Comparison of ENCODE assay signal across 14 cellular contexts in the genomic region with DNA sequence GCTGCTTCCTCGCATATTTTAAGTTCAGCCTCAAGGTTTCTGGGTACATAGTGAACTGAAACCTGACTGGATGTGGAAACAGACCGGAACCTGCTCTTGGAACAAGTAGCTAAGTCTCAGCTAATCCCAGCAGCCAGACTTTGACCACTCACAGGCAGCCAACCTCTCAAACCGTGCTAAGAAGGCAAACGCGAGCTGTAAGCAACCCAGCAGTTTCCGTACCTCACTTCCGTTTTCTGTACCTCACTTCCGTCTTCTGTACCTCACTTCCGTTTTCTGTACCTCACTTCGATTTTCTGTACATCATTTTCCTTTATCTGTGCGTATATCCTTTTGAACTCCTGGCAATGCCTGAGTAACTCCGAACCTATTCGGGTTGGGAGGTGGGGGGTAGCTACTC.
DNase-seq lines count a peak whose midpoint lies in the region; ATAC-seq and TF ChIP-seq lines count a peak whose summit lies in the region.
"Had no signal": no experiment of that assay in that cellular context is flagged by ENCODE, and none has a peak within 500 bp of the region (broad histone marks: within the 10 kb centered on the region; RNA-seq: fewer than 3 reads in every experiment).

No MANE protein-coding gene starts in this region.

- H2AK5ac ChIP-seq in neuronal stem cell (ENCODE audit: low read depth, low read length), result no peak overlapping the region

- H3K4ac ChIP-seq in neuronal stem cell (ENCODE audit: low read length), result no peak overlapping the region

- no peaks in the 10 kb centered on the region for H3K79me1 ChIP-seq in neuronal stem cell (ENCODE audit: low read depth, low read length)

- H3K4me2 ChIP-seq in BLaER1, result peak overlapping the region; percentile 35
- H3K4me2 ChIP-seq in Karpas-422 (ENCODE audit: low read depth, low read length, poor library complexity, severe bottlenecking), result no peak overlapping the region
- no peak overlapping the region for H3K4me2 ChIP-seq in neuronal stem cell (ENCODE audit: insufficient read depth, low read length, poor library complexity, severe bottlenecking)

- H3K36me3 ChIP-seq in BLaER1, result no peaks in the 10 kb centered on the region
- 0 out of 2 replicates have a peak, but pooled peaks cover 5% of the 10 kb centered on the region for H3K36me3 ChIP-seq in Karpas-422 (ENCODE audit: insufficient read depth, low read length)
- H3K36me3 ChIP-seq in neuronal stem cell (replicated peaks in 1 of 2; ENCODE audit: control insufficient read depth in 2 of 2, insufficient read depth in 2 of 2, low read length in 2 of 2), result no peaks in the 10 kb centered on the region
- H3K36me3 ChIP-seq: prostate gland had no signal

- H3K4me3 ChIP-seq in BLaER1 (0 out of 2 replicates have a peak overlapping the region, but pooled peaks have one; percentile 2), Karpas-422 (ENCODE audit: low read length) (peak overlapping the region; percentile 15; the same call in 1 of the 2 replicates), neuronal stem cell (ENCODE audit: low read length in 2 of 2) (no peak overlapping the region)
- H3K4me3 ChIP-seq: body of pancreas, prostate gland had no signal

- no peak for ATAC-seq in activated B cell treated with CpG ODN at 0.5 μM for 24 hours (ENCODE audit: low read depth)
- no peak for ATAC-seq in naive B cell (ENCODE audit: low read depth in 2 of 2)
- ATAC-seq: body of pancreas, esophagus mucosa, T-helper 17 cell had no signal

- peak overlapping the region; percentile 39 for H3K4me3 Mint-ChIP-seq in activated B cell treated with CpG ODN at 0.5 μM for 24 hours
- H3K4me3 Mint-ChIP-seq in naive B cell, result peak overlapping the region in 2 of 8 donors; percentile 12 to 41
- H3K4me3 Mint-ChIP-seq: T-helper 17 cell had no signal

- H2BK15ac ChIP-seq in neuronal stem cell (ENCODE audit: low read length), result no peak overlapping the region

- H3K79me2 ChIP-seq in Karpas-422 (ENCODE audit: low read length), result no peaks in the 10 kb centered on the region

- H3K27me3 ChIP-seq in BLaER1 (no peaks in the 10 kb centered on the region), Karpas-422 (ENCODE audit: low read length) (no peaks in the 10 kb centered on the region), neuronal stem cell (ENCODE audit: control insufficient read depth in 3 of 3, insufficient read depth in 3 of 3, low read depth in 1 of 3, low read length in 3 of 3) (no peaks in the 10 kb centered on the region)
- H3K27me3 ChIP-seq: body of pancreas had no signal

- H3K27ac Mint-ChIP-seq in activated B cell treated with CpG ODN at 0.5 μM for 24 hours, result no peak overlapping the region
- peak overlapping the region in 4 of 6 donors; percentile 7 to 85 (median 58) for H3K27ac Mint-ChIP-seq in naive B cell
- H3K27ac Mint-ChIP-seq: T-helper 17 cell had no signal

- POLR2A ChIA-PET in activated B cell treated with CpG ODN at 0.5 μM for 24 hours (lab: Charles Lee), result interaction anchor here (0.6 kb wide), 2 partner anchors 24 to 1120 kb away, joined by 3 to 4 read pairs; no protein-coding TSS in a partner anchor

- intact Hi-C loops in activated B cell treated with CpG ODN at 0.5 μM for 24 hours (cut with micrococcal nuclease), result no loop called here

- H3K27ac ChIP-seq in BLaER1, result no peak overlapping the region
- H3K27ac ChIP-seq in Karpas-422 (ENCODE audit: low read length), result no peak overlapping the region
- H3K27ac ChIP-seq in neuronal stem cell (replicated peaks; ENCODE audit: low read length), result no peak overlapping the region
- H3K27ac ChIP-seq: body of pancreas, prostate gland had no signal

- H2BK12ac ChIP-seq in neuronal stem cell (ENCODE audit: low read length), result no peak overlapping the region

- H3K9me2 ChIP-seq in Karpas-422 (replicated peaks; ENCODE audit: insufficient read depth, low read length), result no peaks in the 10 kb centered on the region

- H2BK120ac ChIP-seq in neuronal stem cell (ENCODE audit: low read depth, low read length), result no peak overlapping the region

- no peaks in the 10 kb centered on the region for H3K27me3 Mint-ChIP-seq in activated B cell treated with CpG ODN at 0.5 μM for 24 hours
- H3K27me3 Mint-ChIP-seq in naive B cell, result no peaks in the 10 kb centered on the region
- H3K27me3 Mint-ChIP-seq: T-helper 17 cell had no signal

- no peak for TF ChIP-seq CTCF in activated B cell treated with CpG ODN at 0.5 μM for 24 hours (IDR thresholded peaks at IDR 0.05)

- no peak overlapping the region for H3K14ac ChIP-seq in neuronal stem cell (ENCODE audit: low read length)

- H3K9me3 ChIP-seq in BLaER1 (peaks cover 8% of the 10 kb centered on the region), Karpas-422 (ENCODE audit: low read length) (no peaks in the 10 kb centered on the region; the same call in 1 of the 2 replicates), neuronal stem cell (replicated peaks in 1 of 2; ENCODE audit: control insufficient read depth in 2 of 2, insufficient read depth in 1 of 2, low read depth in 1 of 2, low read length in 2 of 2) (no peaks in the 10 kb centered on the region)
- H3K9me3 ChIP-seq: body of pancreas, prostate gland had no signal

- H3K36me3 Mint-ChIP-seq in activated B cell treated with CpG ODN at 0.5 μM for 24 hours (ENCODE audit: low read depth) (peaks cover 23% of the 10 kb centered on the region), naive B cell (peaks cover 19 to 24% of the 10 kb centered on the region in 2 donors)

- H3K23ac ChIP-seq in neuronal stem cell (ENCODE audit: low read depth, low read length, poor library complexity), result no peak overlapping the region

- H4K20me1 ChIP-seq in BLaER1 (no peaks in the 10 kb centered on the region), Karpas-422 (ENCODE audit: insufficient read depth, low read depth, low read length) (no peaks in the 10 kb centered on the region)

- H4K8ac ChIP-seq in neuronal stem cell (ENCODE audit: low read depth, low read length), result no peak overlapping the region

- peak; percentile 56 for DNase-seq in Karpas-422
- no peak for DNase-seq in activated B cell treated with CpG ODN at 0.5 μM for 24 hours
- no peak for DNase-seq in naive B cell
- no peak for DNase-seq in neuronal stem cell (ENCODE audit: low spot score)
- no peak for DNase-seq in HUDEP-2 (lab: John Stamatoyannopoulos, UW; ENCODE audit: unreplicated experiment in 76 of 76)
- DNase-seq in NCI-H69 (lab: John Stamatoyannopoulos, UW), result no peak
- no peak for DNase-seq in NCI-H510A (lab: John Stamatoyannopoulos, UW)
- DNase-seq: activated CD8-positive, alpha-beta memory T cell treated with anti-CD3 and anti-CD28 coated beads, Interleukin-2, amount 50 U/mL, for 48 hours; body of pancreas; Caco-2; T-helper 17 cell had no signal

- H3K9ac ChIP-seq in BLaER1 (no peak overlapping the region), Karpas-422 (ENCODE audit: low read length) (no peak overlapping the region), neuronal stem cell (ENCODE audit: low read depth, low read length, poor library complexity) (no peak overlapping the region)

- no peaks in the 10 kb centered on the region for H3K4me1 Mint-ChIP-seq in activated B cell treated with CpG ODN at 0.5 μM for 24 hours
- no peaks in the 10 kb centered on the region for H3K4me1 Mint-ChIP-seq in naive B cell
- H3K4me1 Mint-ChIP-seq: T-helper 17 cell had no signal

- no peak overlapping the region for H2BK5ac ChIP-seq in neuronal stem cell (ENCODE audit: low read length)

- H3K4me1 ChIP-seq in BLaER1 (no peaks in the 10 kb centered on the region; the same call in 1 of the 2 replicates), Karpas-422 (ENCODE audit: low read length) (no peaks in the 10 kb centered on the region), neuronal stem cell (ENCODE audit: control insufficient read depth in 2 of 2, insufficient read depth in 1 of 2, low read depth in 1 of 2, low read length in 2 of 2) (peaks cover 0 to 3% of the 10 kb centered on the region in 2 donors)
- H3K4me1 ChIP-seq: body of pancreas, prostate gland had no signal

- H2AFZ ChIP-seq in Karpas-422 (ENCODE audit: low read length) (peak overlapping the region; percentile 40; the same call in 1 of the 2 replicates), neuronal stem cell (ENCODE audit: low read length) (no peak overlapping the region)

- no peak overlapping the region for H3K18ac ChIP-seq in neuronal stem cell (ENCODE audit: low read length)

- CTCF ChIA-PET in activated B cell treated with CpG ODN at 0.5 μM for 24 hours (lab: Charles Lee), result interaction anchor here (0.6 kb wide), 1 partner anchor 43 kb away, joined by 5 read pairs; no protein-coding TSS in a partner anchor

- H3K9me3 Mint-ChIP-seq in activated B cell treated with CpG ODN at 0.5 μM for 24 hours (peaks cover 6% of the 10 kb centered on the region), naive B cell (peaks cover 0 to 13% (median 5%) of the 10 kb centered on the region in 7 donors)

- no peak overlapping the region for H4K91ac ChIP-seq in neuronal stem cell (ENCODE audit: low read depth, low read length, poor library complexity)

- WGBS in neuronal stem cell (ENCODE audit: extremely low coverage in 2 of 2, insufficient read length in 2 of 2, insufficient replicate concordance in 1 of 2), 2 donors, result no CpG with 5 or more reads among the region's 13 CpGs

Comparison
In these comparisons a context has a peak if more than half of its experiments do, and no peak if none do; other contexts are left out.
1. H3K4me3 ChIP-seq: peak in BLaER1 (single experiment) and Karpas-422 (single experiment); none in neuronal stem cell (0 of 2).